In genomic region chr11:46778416-46778815, GRCh38 we compare ENCODE assay signal across 14 cellular contexts.
"Had no signal": no experiment of that assay in that cellular context is flagged by ENCODE, and none has a peak within 500 bp of the region (broad histone marks: within the 10 kb centered on the region; RNA-seq: fewer than 3 reads in every experiment).

No MANE protein-coding gene starts in this region.

- ATAC-seq: left lobe of liver; natural killer cell treated with Interleukin-12 subunit alpha and Interleukin-12 subunit beta and Interleukin-15 and Interleukin-18, amount 100 ng/mL, for 72 hours; sciatic nerve; stimulated activated naive B cell treated with anti-CD40 and anti-IgM and Interleukin-4, amounts not matched to agents 10 μg/mL and 1 μg/mL and 100 μg/mL, for 72 hours had no signal

- DNase-seq: dorsolateral prefrontal cortex; effector CD4-positive, alpha-beta T cell; hypothalamus; immature natural killer cell; islet precursor cell; naive B cell; spleen; stimulated activated CD4-positive, alpha-beta T cell treated with anti-CD3 and anti-CD28 coated beads, Interleukin-15, amount 100 ng/mL, for 24 hours; stimulated activated CD4-positive, alpha-beta T cell treated with anti-CD3 and anti-CD28 coated beads, Interleukin-2, amount 100 ng/mL, for 48 hours; stimulated activated naive B cell treated with anti-CD40 and anti-IgM and Interleukin-4, amounts not matched to agents 10 μg/mL and 1 μg/mL and 100 μg/mL, for 72 hours; upper lobe of left lung had no signal
